8 cellular contexts compared by ENCODE assay signal in genomic region chr22:50531546-50532352, GRCh38. TPM values are rescaled to one million over a fixed set of nuclear protein-coding genes. Genes with fewer than 3 reads are reported as not detected.
DNase-seq lines count a peak whose midpoint lies in the region; ATAC-seq and TF ChIP-seq lines count a peak whose summit lies in the region.

No MANE protein-coding gene starts in this region.

- intact Hi-C loops in activated CD8-positive, alpha-beta T cell treated with anti-CD3 and anti-CD28 coated beads for 36 hours (cut with micrococcal nuclease), result no loop called here

- H3K36me3 Mint-ChIP-seq in activated CD8-positive, alpha-beta T cell treated with anti-CD3 and anti-CD28 coated beads for 36 hours (ENCODE audit: low read depth), result peaks cover 20% of the 10 kb centered on the region
- H3K36me3 Mint-ChIP-seq in endodermal cell (ENCODE audit: low read depth), result no peaks in the 10 kb centered on the region
- no peaks in the 10 kb centered on the region for H3K36me3 Mint-ChIP-seq in mesothelial cell of epicardium

- WGBS in endodermal cell (ENCODE audit: insufficient coverage in 1 of 2, insufficient read length in 1 of 2), 2 experiments, result 3 to 4% methylated on average over 37 to 84 of the region's 84 CpGs

- DNase-seq in MV-4-11 (lab: John Stamatoyannopoulos, UW), result peak; percentile 55
- peak; percentile 85 for DNase-seq in activated CD8-positive, alpha-beta T cell treated with anti-CD3 and anti-CD28 coated beads for 36 hours
- peak; percentile 78 for DNase-seq in endodermal cell
- DNase-seq in mesothelial cell of epicardium (ENCODE audit: low spot score in 2 of 2, unreplicated experiment in 2 of 2), result peak in 1 of 2 experiments; percentile 44
- peak; percentile 69 for DNase-seq in stimulated activated naive CD4-positive, alpha-beta T cell treated with Interleukin-2 at 50 U/mL for 16 hours (lab: John Stamatoyannopoulos, UW)

- POLR2A ChIA-PET in activated CD8-positive, alpha-beta T cell treated with anti-CD3 and anti-CD28 coated beads for 36 hours (lab: Charles Lee), result interaction anchor here (0.9 to 2.9 kb wide), 11 partner anchors 8 to 90 kb away, joined by 3 to 20 read pairs (median 5); partner anchors contain the start of genes KLHDC7B, LMF2 and NCAPH2

- no peaks in the 10 kb centered on the region for H3K9me3 ChIP-seq in endodermal cell (ENCODE audit: control insufficient read depth, low read length)

- ATAC-seq in GM18498 (IDR thresholded peaks at IDR 0.05; ENCODE audit: unreplicated experiment), result peak; percentile 37
- ATAC-seq in activated CD8-positive, alpha-beta T cell treated with anti-CD3 and anti-CD28 coated beads for 36 hours, result peak; percentile 38
- ATAC-seq in GM18873 (IDR thresholded peaks at IDR 0.05; ENCODE audit: low FRiP score, unreplicated experiment), result no peak
- ATAC-seq in HG03025 (IDR thresholded peaks at IDR 0.05; ENCODE audit: low FRiP score, unreplicated experiment), result no peak

- peak overlapping the region; percentile 75 for H3K4me3 ChIP-seq in endodermal cell (ENCODE audit: low read length)

- H3K27me3 Mint-ChIP-seq in activated CD8-positive, alpha-beta T cell treated with anti-CD3 and anti-CD28 coated beads for 36 hours, result no peaks in the 10 kb centered on the region
- H3K27me3 Mint-ChIP-seq in endodermal cell (ENCODE audit: insufficient read depth) (peaks cover 64% of the 10 kb centered on the region), mesothelial cell of epicardium (ENCODE audit: low read depth) (peaks cover 38% of the 10 kb centered on the region)

- H3K27me3 ChIP-seq in endodermal cell (ENCODE audit: control insufficient read depth, insufficient read depth, low read length, poor library complexity, severe bottlenecking), result peaks cover 57% of the 10 kb centered on the region

- no peaks in the 10 kb centered on the region for H3K36me3 ChIP-seq in endodermal cell (ENCODE audit: control insufficient read depth, insufficient read depth, low read length)

- no peaks in the 10 kb centered on the region for H3K4me1 ChIP-seq in endodermal cell (ENCODE audit: control insufficient read depth, insufficient read depth, low read length)

- no peak overlapping the region for H3K27ac ChIP-seq in endodermal cell (ENCODE audit: low read depth, low read length)

- TF ChIP-seq CTCF in activated CD8-positive, alpha-beta T cell treated with anti-CD3 and anti-CD28 coated beads for 36 hours (IDR thresholded peaks at IDR 0.05), result no peak
- TF ChIP-seq CTCF in endodermal cell (conservative IDR thresholded peaks at IDR 0.05) (no peak), mesothelial cell of epicardium (IDR thresholded peaks at IDR 0.05; ENCODE audit: unreplicated experiment) (no peak)

- H3K27ac Mint-ChIP-seq in activated CD8-positive, alpha-beta T cell treated with anti-CD3 and anti-CD28 coated beads for 36 hours, result peak overlapping the region; percentile 98
- H3K27ac Mint-ChIP-seq in endodermal cell, result no peak overlapping the region
- H3K27ac Mint-ChIP-seq in mesothelial cell of epicardium, result peak overlapping the region; percentile 9

- H3K9ac ChIP-seq in endodermal cell (ENCODE audit: extremely low read depth, low read length, poor library complexity, severe bottlenecking), result peak overlapping the region; percentile 41

- H3K9me3 Mint-ChIP-seq in activated CD8-positive, alpha-beta T cell treated with anti-CD3 and anti-CD28 coated beads for 36 hours, result no peaks in the 10 kb centered on the region
- no peaks in the 10 kb centered on the region for H3K9me3 Mint-ChIP-seq in endodermal cell
- no peaks in the 10 kb centered on the region for H3K9me3 Mint-ChIP-seq in mesothelial cell of epicardium

- H3K4me1 Mint-ChIP-seq in activated CD8-positive, alpha-beta T cell treated with anti-CD3 and anti-CD28 coated beads for 36 hours (ENCODE audit: low read depth), result peaks cover 35% of the 10 kb centered on the region
- H3K4me1 Mint-ChIP-seq in endodermal cell, result peaks cover 8% of the 10 kb centered on the region
- peaks cover 30% of the 10 kb centered on the region for H3K4me1 Mint-ChIP-seq in mesothelial cell of epicardium

- CTCF ChIA-PET in activated CD8-positive, alpha-beta T cell treated with anti-CD3 and anti-CD28 coated beads for 36 hours (lab: Charles Lee), result interaction anchor here (1.3 to 1.7 kb wide), 2 partner anchors 16 to 90 kb away, joined by 6 to 7 read pairs; no protein-coding TSS in a partner anchor

- H3K4me3 Mint-ChIP-seq in activated CD8-positive, alpha-beta T cell treated with anti-CD3 and anti-CD28 coated beads for 36 hours, result peak overlapping the region; percentile 89
- H3K4me3 Mint-ChIP-seq in endodermal cell (peak overlapping the region; percentile 56), mesothelial cell of epicardium (peak overlapping the region; percentile 65)

RNA-seq across cellular contexts. Expression of gene TYMP, which starts 1.9 kb away (rescaled TPM):
- total RNA-seq in activated CD8-positive, alpha-beta T cell treated with anti-CD3 and anti-CD28 coated beads for 36 hours, result 10 to 100 TPM; 24.2 to 24.7 TPM
- 1 to 10 TPM; 1.2 to 2.1 TPM for total RNA-seq in endodermal cell
- polyA plus RNA-seq in endodermal cell (2013, experiment 1 of 2), result 1.3 TPM
- 1.2 TPM for polyA plus RNA-seq in endodermal cell (2013, experiment 2 of 2)
- total RNA-seq in mesothelial cell of epicardium, result 9.3 to 10.3 TPM (median 9.9 TPM) in 3 replicates

RNA-seq across cellular contexts. Expression of gene SCO2, which starts 6.4 kb away (rescaled TPM):
- 1 to 10 TPM in 1 of 2 experiments, not detected in 1; 2.7 TPM for total RNA-seq in activated CD8-positive, alpha-beta T cell treated with anti-CD3 and anti-CD28 coated beads for 36 hours
- total RNA-seq in endodermal cell (1 to 10 TPM in 1 of 2 donors, under 1 TPM in 1; 0.89 to 2.3 TPM), mesothelial cell of epicardium (0.65 to 5.0 TPM (median 2.4 TPM) in 3 replicates)
- polyA plus RNA-seq in endodermal cell (2013, experiment 1 of 2), result 2.3 TPM
- polyA plus RNA-seq in endodermal cell (2013, experiment 2 of 2), result 0.91 TPM

RNA-seq across cellular contexts. Expression of gene KLHDC7B, which starts 13.9 kb away (rescaled TPM):
- 1 to 10 TPM; 5.8 to 6.8 TPM for total RNA-seq in activated CD8-positive, alpha-beta T cell treated with anti-CD3 and anti-CD28 coated beads for 36 hours
- total RNA-seq in endodermal cell (not detected), mesothelial cell of epicardium (0.07 to 0.11 TPM (median 0.09 TPM) in 3 replicates)
- polyA plus RNA-seq in endodermal cell (2013, experiment 1 of 2), result not detected
- not detected for polyA plus RNA-seq in endodermal cell (2013, experiment 2 of 2)

RNA-seq across cellular contexts. Expression of gene NCAPH2, which starts 23.7 kb away (rescaled TPM):
- total RNA-seq in activated CD8-positive, alpha-beta T cell treated with anti-CD3 and anti-CD28 coated beads for 36 hours, result 100 to 1,000 TPM; 121 to 126 TPM
- total RNA-seq in endodermal cell (10 to 100 TPM; 63.3 to 73.1 TPM), mesothelial cell of epicardium (57.9 to 63.1 TPM (median 60.3 TPM) in 3 replicates)
- 52.0 TPM for polyA plus RNA-seq in endodermal cell (2013, experiment 1 of 2)
- 49.5 TPM for polyA plus RNA-seq in endodermal cell (2013, experiment 2 of 2)

RNA-seq across cellular contexts. Expression of gene LMF2, which starts 24.2 kb away (rescaled TPM):
- total RNA-seq in activated CD8-positive, alpha-beta T cell treated with anti-CD3 and anti-CD28 coated beads for 36 hours, result 10 to 100 TPM; 48.0 to 48.8 TPM
- total RNA-seq in endodermal cell (10 to 100 TPM; 58.8 to 65.2 TPM), mesothelial cell of epicardium (65.2 to 66.2 TPM (median 65.2 TPM) in 3 replicates)
- 53.1 TPM for polyA plus RNA-seq in endodermal cell (2013, experiment 1 of 2)
- polyA plus RNA-seq in endodermal cell (2013, experiment 2 of 2), result 43.3 TPM

Comparison
In these comparisons a context has a peak if more than half of its experiments do, and no peak if none do; other contexts are left out.
1. ATAC-seq: peak in GM18498 (single experiment) and activated CD8-positive, alpha-beta T cell treated with anti-CD3 and anti-CD28 coated beads for 36 hours (single experiment); none in GM18873 (single experiment) and HG03025 (single experiment).
2. Peak in every context shown above with its lines, with median percentiles within 50 percentile points of each other: H3K4me3 Mint-ChIP-seq.